14 cellular contexts compared by ENCODE assay signal in genomic region chr14:68695871-68696665, GRCh38.
DNase-seq lines count a peak whose midpoint lies in the region; ATAC-seq lines count a peak whose summit lies in the region.
"Had no signal": no experiment of that assay in that cellular context is flagged by ENCODE, and none has a peak within 500 bp of the region (broad histone marks: within the 10 kb centered on the region; RNA-seq: fewer than 3 reads in every experiment).

No MANE protein-coding gene starts in this region.

- no peak overlapping the region for H3K4me3 Mint-ChIP-seq in activated CD8-positive, alpha-beta memory T cell treated with anti-CD3 and anti-CD28 coated beads, Interleukin-2, amount 10 ng/mL, durations not matched to agents 7 days and 5 days
- H3K4me3 Mint-ChIP-seq in immature natural killer cell, result peak overlapping the region; percentile 29 to 84 (median 38)
- no peak overlapping the region for H3K4me3 Mint-ChIP-seq in stimulated activated naive B cell treated with anti-CD40 and anti-IgM and Interleukin-4, amounts not matched to agents 10 μg/mL and 1 μg/mL and 100 μg/mL, for 72 hours

- no peaks in the 10 kb centered on the region for H3K36me3 ChIP-seq in adipocyte (ENCODE audit: control insufficient read depth, insufficient read depth, low read length, severe bottlenecking)
- H3K36me3 ChIP-seq: tibial nerve had no signal

- H3K27ac Mint-ChIP-seq in activated CD8-positive, alpha-beta memory T cell treated with anti-CD3 and anti-CD28 coated beads, Interleukin-2, amount 10 ng/mL, durations not matched to agents 7 days and 5 days, result no peak overlapping the region
- peak overlapping the region; percentile 60 to 95 (median 81) for H3K27ac Mint-ChIP-seq in immature natural killer cell
- H3K27ac Mint-ChIP-seq in stimulated activated naive B cell treated with anti-CD40 and anti-IgM and Interleukin-4, amounts not matched to agents 10 μg/mL and 1 μg/mL and 100 μg/mL, for 72 hours, result peak overlapping the region; percentile 85

- peak overlapping the region; percentile 14 for H3K9ac ChIP-seq in adipocyte (ENCODE audit: low read length)

- peaks cover 52% of the 10 kb centered on the region for H3K4me1 ChIP-seq in adipocyte (ENCODE audit: control insufficient read depth, insufficient read depth, low read length)

- no peak for ATAC-seq in activated CD8-positive, alpha-beta memory T cell treated with anti-CD3 and anti-CD28 coated beads, Interleukin-2, amount 10 ng/mL, durations not matched to agents 7 days and 5 days
- ATAC-seq in stimulated activated naive B cell treated with anti-CD40 and anti-IgM and Interleukin-4, amounts not matched to agents 10 μg/mL and 1 μg/mL and 100 μg/mL, for 72 hours (replicated peaks), result no peak
- ATAC-seq: naive thymus-derived CD8-positive, alpha-beta T cell had no signal

- no peaks in the 10 kb centered on the region for H3K27me3 ChIP-seq in adipocyte (replicated peaks; ENCODE audit: control insufficient read depth, insufficient read depth, low read length)
- H3K27me3 ChIP-seq: tibial nerve had no signal

- no peak overlapping the region for H3K4me3 ChIP-seq in adipocyte (ENCODE audit: low read length)
- H3K4me3 ChIP-seq: tibial nerve had no signal

- H3K27me3 Mint-ChIP-seq in activated CD8-positive, alpha-beta memory T cell treated with anti-CD3 and anti-CD28 coated beads, Interleukin-2, amount 10 ng/mL, durations not matched to agents 7 days and 5 days, result peaks cover 12% of the 10 kb centered on the region
- H3K27me3 Mint-ChIP-seq in immature natural killer cell (ENCODE audit: low read depth in 3 of 3), result peaks cover 0 to 4% (median 2%) of the 10 kb centered on the region in 3 donors
- no peaks in the 10 kb centered on the region for H3K27me3 Mint-ChIP-seq in stimulated activated naive B cell treated with anti-CD40 and anti-IgM and Interleukin-4, amounts not matched to agents 10 μg/mL and 1 μg/mL and 100 μg/mL, for 72 hours
- H3K27me3 Mint-ChIP-seq: naive thymus-derived CD8-positive, alpha-beta T cell had no signal

- H3K9me3 ChIP-seq in adipocyte (ENCODE audit: control insufficient read depth, low read length), result no peaks in the 10 kb centered on the region
- H3K9me3 ChIP-seq: tibial nerve had no signal

- H3K9me3 Mint-ChIP-seq in activated CD8-positive, alpha-beta memory T cell treated with anti-CD3 and anti-CD28 coated beads, Interleukin-2, amount 10 ng/mL, durations not matched to agents 7 days and 5 days (ENCODE audit: low read depth), result peaks cover 3% of the 10 kb centered on the region
- peaks cover 0 to 1% (median 0%) of the 10 kb centered on the region in 6 donors for H3K9me3 Mint-ChIP-seq in immature natural killer cell
- H3K9me3 Mint-ChIP-seq in stimulated activated naive B cell treated with anti-CD40 and anti-IgM and Interleukin-4, amounts not matched to agents 10 μg/mL and 1 μg/mL and 100 μg/mL, for 72 hours, result no peaks in the 10 kb centered on the region

- CTCF ChIA-PET in activated CD8-positive, alpha-beta memory T cell treated with anti-CD3 and anti-CD28 coated beads, Interleukin-2, amount 10 ng/mL, durations not matched to agents 7 days and 5 days (lab: Charles Lee), result interaction anchor here (0.6 kb wide), 1 partner anchor 148 kb away, joined by 3 read pairs; no protein-coding TSS in a partner anchor

- peaks cover 6% of the 10 kb centered on the region for H3K36me3 Mint-ChIP-seq in activated CD8-positive, alpha-beta memory T cell treated with anti-CD3 and anti-CD28 coated beads, Interleukin-2, amount 10 ng/mL, durations not matched to agents 7 days and 5 days
- H3K36me3 Mint-ChIP-seq in immature natural killer cell, result peaks cover 0 to 4% (median 0%) of the 10 kb centered on the region in 3 donors
- H3K36me3 Mint-ChIP-seq in stimulated activated naive B cell treated with anti-CD40 and anti-IgM and Interleukin-4, amounts not matched to agents 10 μg/mL and 1 μg/mL and 100 μg/mL, for 72 hours, result no peaks in the 10 kb centered on the region

- DNase-seq in activated CD8-positive, alpha-beta memory T cell treated with anti-CD3 and anti-CD28 coated beads, Interleukin-2, amount 50 U/mL, for 48 hours, result peak; percentile 30
- DNase-seq in activated CD8-positive, alpha-beta memory T cell treated with anti-CD3 and anti-CD28 coated beads, Interleukin-2, amount 10 ng/mL, durations not matched to agents 7 days and 5 days, result no peak
- DNase-seq in adipocyte (ENCODE audit: low read depth) (no peak), immature natural killer cell (no peak), midbrain (lab: John Stamatoyannopoulos, UW) (no peak), NCI-H1092 (lab: John Stamatoyannopoulos, UW) (no peak)
- DNase-seq in stimulated activated naive B cell treated with anti-CD40 and anti-IgM and Interleukin-4, amounts not matched to agents 10 μg/mL and 1 μg/mL and 100 μg/mL, for 72 hours, result no peak
- DNase-seq in stimulated activated naive CD4-positive, alpha-beta T cell treated with Interleukin-2 at 50 U/mL for 16 hours (lab: John Stamatoyannopoulos, UW), result no peak
- DNase-seq: activated CD8-positive, alpha-beta memory T cell treated with anti-CD3 and anti-CD28 coated beads for 24 hours; naive thymus-derived CD8-positive, alpha-beta T cell; NCI-H1092 treated with DMSO at 0.1 percent for 48 hours; NCI-H345; RPMI8226 had no signal

- H3K4me1 Mint-ChIP-seq in activated CD8-positive, alpha-beta memory T cell treated with anti-CD3 and anti-CD28 coated beads, Interleukin-2, amount 10 ng/mL, durations not matched to agents 7 days and 5 days, result peaks cover 18% of the 10 kb centered on the region
- H3K4me1 Mint-ChIP-seq in immature natural killer cell, result peaks cover 26 to 40% of the 10 kb centered on the region in 2 donors
- peaks cover 42 to 61% of the 10 kb centered on the region in 2 donors for H3K4me1 Mint-ChIP-seq in stimulated activated naive B cell treated with anti-CD40 and anti-IgM and Interleukin-4, amounts not matched to agents 10 μg/mL and 1 μg/mL and 100 μg/mL, for 72 hours

Comparison
In these comparisons a context has a peak if more than half of its experiments do, and no peak if none do; other contexts are left out.
1. H3K4me3 Mint-ChIP-seq: peak in immature natural killer cell (5 of 5); none in activated CD8-positive, alpha-beta memory T cell treated with anti-CD3 and anti-CD28 coated beads, Interleukin-2, amount 10 ng/mL, durations not matched to agents 7 days and 5 days (single experiment) and stimulated activated naive B cell treated with anti-CD40 and anti-IgM and Interleukin-4, amounts not matched to agents 10 μg/mL and 1 μg/mL and 100 μg/mL, for 72 hours (0 of 2).